Comparison of ENCODE assay signal across 9 cellular contexts in the genomic region with DNA sequence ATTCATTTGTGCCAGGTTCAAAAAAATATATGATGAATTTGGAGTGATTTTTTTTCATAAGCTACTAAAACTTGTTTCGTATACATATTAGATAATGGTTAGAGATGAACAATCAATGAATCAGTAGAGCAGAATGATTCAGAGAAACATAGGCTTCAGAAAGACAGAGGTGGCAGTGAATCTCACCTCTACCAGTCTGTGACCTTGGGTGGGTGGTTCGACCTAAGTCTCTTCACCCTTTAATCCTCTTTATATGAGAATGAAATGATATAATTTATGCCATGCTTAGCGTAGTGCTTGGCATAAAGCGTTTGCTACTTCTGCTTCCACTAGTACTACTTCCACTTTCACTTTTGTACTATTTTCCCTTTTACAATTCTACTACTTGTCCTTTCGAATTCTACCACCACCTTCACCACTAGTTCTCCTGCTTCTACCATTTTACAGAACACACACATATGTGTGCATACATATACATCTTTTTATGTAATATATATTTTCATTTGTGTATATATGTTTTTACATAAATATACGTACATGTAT. TPM values are rescaled to one million over a fixed set of nuclear protein-coding genes. Genes with fewer than 3 reads are reported as not detected.
DNase-seq lines count a peak whose midpoint lies in the region; ATAC-seq and TF ChIP-seq lines count a peak whose summit lies in the region.
"Had no signal": no experiment of that assay in that cellular context is flagged by ENCODE, and none has a peak within 500 bp of the region (broad histone marks: within the 10 kb centered on the region; RNA-seq: fewer than 3 reads in every experiment).

No MANE protein-coding gene starts in this region.

- no peak for TF ChIP-seq POLR2A in Peyer's patch (IDR thresholded peaks at IDR 0.05)

- POLR2A ChIA-PET in activated CD8-positive, alpha-beta T cell treated with anti-CD3 and anti-CD28 coated beads, Interleukin-2, amount 10 ng/mL, durations not matched to agents 7 days and 5 days (lab: Charles Lee): no interaction called here

- no peaks in the 10 kb centered on the region for H3K4me1 ChIP-seq in CD4-positive, CD25-positive, alpha-beta regulatory T cell (ENCODE audit: control insufficient read depth, insufficient read depth, low read length, poor library complexity, severe bottlenecking)
- no peaks in the 10 kb centered on the region for H3K4me1 ChIP-seq in Peyer's patch

- H3K9me3 Mint-ChIP-seq in CD4-positive, CD25-positive, alpha-beta regulatory T cell: peaks cover 0 to 6% (median 0%) of the 10 kb centered on the region in 7 donors
- H3K9me3 Mint-ChIP-seq in activated CD8-positive, alpha-beta T cell treated with anti-CD3 and anti-CD28 coated beads, Interleukin-2, amount 10 ng/mL, durations not matched to agents 7 days and 5 days (ENCODE audit: insufficient read depth): no peaks in the 10 kb centered on the region

- H3K27ac ChIP-seq in CD4-positive, CD25-positive, alpha-beta regulatory T cell (ENCODE audit: insufficient read depth, low read length, poor library complexity, severe bottlenecking): no peak overlapping the region
- H3K27ac ChIP-seq in Peyer's patch: peak overlapping the region in 1 of 4 donors; percentile 64

- peak overlapping the region; percentile 61 for H3K4me3 ChIP-seq in CD4-positive, CD25-positive, alpha-beta regulatory T cell (ENCODE audit: low read depth, low read length)
- peak overlapping the region in 2 of 4 donors; percentile 13 to 38 for H3K4me3 ChIP-seq in Peyer's patch

- H3K27me3 Mint-ChIP-seq in CD4-positive, CD25-positive, alpha-beta regulatory T cell: no peaks in the 10 kb centered on the region
- H3K27me3 Mint-ChIP-seq in activated CD8-positive, alpha-beta T cell treated with anti-CD3 and anti-CD28 coated beads, Interleukin-2, amount 10 ng/mL, durations not matched to agents 7 days and 5 days (ENCODE audit: low read depth): no peaks in the 10 kb centered on the region

- peak overlapping the region in 3 of 4 donors; percentile 15 to 39 (median 33) for H3K4me3 Mint-ChIP-seq in CD4-positive, CD25-positive, alpha-beta regulatory T cell
- peak overlapping the region; percentile 6 for H3K4me3 Mint-ChIP-seq in activated CD8-positive, alpha-beta T cell treated with anti-CD3 and anti-CD28 coated beads, Interleukin-2, amount 10 ng/mL, durations not matched to agents 7 days and 5 days

- in situ Hi-C loops in KBM-7 (cut with MboI; ENCODE audit: low pct_unique_long_range_greater_than_20kb, low sequenced_read_pairs): no loop called here

- peaks cover 0 to 10% (median 6%) of the 10 kb centered on the region in 4 donors for H3K4me1 Mint-ChIP-seq in CD4-positive, CD25-positive, alpha-beta regulatory T cell
- H3K4me1 Mint-ChIP-seq in activated CD8-positive, alpha-beta T cell treated with anti-CD3 and anti-CD28 coated beads, Interleukin-2, amount 10 ng/mL, durations not matched to agents 7 days and 5 days (ENCODE audit: low read depth): no peaks in the 10 kb centered on the region

- ATAC-seq in CD4-positive, CD25-positive, alpha-beta regulatory T cell (ENCODE audit: low read depth in 2 of 2): no peak
- ATAC-seq in GM19351 (IDR thresholded peaks at IDR 0.05; ENCODE audit: unreplicated experiment) (peak; percentile 83), HG03354 (IDR thresholded peaks at IDR 0.05; ENCODE audit: poor library complexity, severe bottlenecking, unreplicated experiment) (peak; percentile 66)
- ATAC-seq in activated CD8-positive, alpha-beta T cell treated with anti-CD3 and anti-CD28 coated beads, Interleukin-2, amount 10 ng/mL, durations not matched to agents 7 days and 5 days: no peak

- H3K9me3 ChIP-seq in CD4-positive, CD25-positive, alpha-beta regulatory T cell (ENCODE audit: control insufficient read depth in 2 of 2, low read length in 2 of 2): no peaks in the 10 kb centered on the region
- no peaks in the 10 kb centered on the region for H3K9me3 ChIP-seq in Peyer's patch

- CTCF ChIA-PET in activated CD8-positive, alpha-beta T cell treated with anti-CD3 and anti-CD28 coated beads, Interleukin-2, amount 10 ng/mL, durations not matched to agents 7 days and 5 days (lab: Charles Lee): no interaction called here

- H3K27ac Mint-ChIP-seq in CD4-positive, CD25-positive, alpha-beta regulatory T cell: no peak overlapping the region
- no peak overlapping the region for H3K27ac Mint-ChIP-seq in activated CD8-positive, alpha-beta T cell treated with anti-CD3 and anti-CD28 coated beads, Interleukin-2, amount 10 ng/mL, durations not matched to agents 7 days and 5 days

- H3K36me3 ChIP-seq in CD4-positive, CD25-positive, alpha-beta regulatory T cell (ENCODE audit: control insufficient read depth, insufficient read depth, low read length): no peaks in the 10 kb centered on the region
- H3K36me3 ChIP-seq in Peyer's patch: no peaks in the 10 kb centered on the region

- peak in 1 of 3 donors; percentile 32 for DNase-seq in CD4-positive, CD25-positive, alpha-beta regulatory T cell
- DNase-seq in activated CD8-positive, alpha-beta T cell treated with anti-CD3 and anti-CD28 coated beads, Interleukin-2, amount 10 ng/mL, durations not matched to agents 7 days and 5 days: no peak
- DNase-seq in hepatic stellate cell (ENCODE audit: low spot score): no peak
- DNase-seq in NCI-H2171 treated with DMSO at 0.1 percent for 48 hours (lab: John Stamatoyannopoulos, UW): no peak
- DNase-seq in Peyer's patch: no peak
- DNase-seq in KBM-7: no peak
- DNase-seq: NCI-H526 treated with DMSO at 0.1 percent for 48 hours had no signal

- no peaks in the 10 kb centered on the region for H3K36me3 Mint-ChIP-seq in CD4-positive, CD25-positive, alpha-beta regulatory T cell
- no peaks in the 10 kb centered on the region for H3K36me3 Mint-ChIP-seq in activated CD8-positive, alpha-beta T cell treated with anti-CD3 and anti-CD28 coated beads, Interleukin-2, amount 10 ng/mL, durations not matched to agents 7 days and 5 days (ENCODE audit: low read depth)

- TF ChIP-seq CTCF in Peyer's patch (IDR thresholded peaks at IDR 0.05): no peak

- no peaks in the 10 kb centered on the region for H3K27me3 ChIP-seq in CD4-positive, CD25-positive, alpha-beta regulatory T cell (ENCODE audit: control insufficient read depth, insufficient read depth, low read length)
- H3K27me3 ChIP-seq in Peyer's patch: no peaks in the 10 kb centered on the region

RNA-seq across cellular contexts. Expression of a gene that starts 45.1 kb away (rescaled TPM):
- total RNA-seq in CD4-positive, CD25-positive, alpha-beta regulatory T cell: not detected
- polyA plus RNA-seq in CD4-positive, CD25-positive, alpha-beta regulatory T cell: not detected
- not detected for total RNA-seq in activated CD8-positive, alpha-beta T cell treated with anti-CD3 and anti-CD28 coated beads, Interleukin-2, amount 10 ng/mL, durations not matched to agents 7 days and 5 days
- 10 to 100 TPM in 2 of 4 donors, 1 to 10 TPM in 2; 4.1 to 10.2 (median 8.4) TPM for total RNA-seq in Peyer's patch

Comparison
In these comparisons a context has a peak if more than half of its experiments do, and no peak if none do; other contexts are left out.
1. ATAC-seq: peak in GM19351 (single experiment) and HG03354 (single experiment); none in CD4-positive, CD25-positive, alpha-beta regulatory T cell (0 of 2) and activated CD8-positive, alpha-beta T cell treated with anti-CD3 and anti-CD28 coated beads, Interleukin-2, amount 10 ng/mL, durations not matched to agents 7 days and 5 days (single experiment).